3 cellular contexts compared by ENCODE assay signal in the genomic region with DNA sequence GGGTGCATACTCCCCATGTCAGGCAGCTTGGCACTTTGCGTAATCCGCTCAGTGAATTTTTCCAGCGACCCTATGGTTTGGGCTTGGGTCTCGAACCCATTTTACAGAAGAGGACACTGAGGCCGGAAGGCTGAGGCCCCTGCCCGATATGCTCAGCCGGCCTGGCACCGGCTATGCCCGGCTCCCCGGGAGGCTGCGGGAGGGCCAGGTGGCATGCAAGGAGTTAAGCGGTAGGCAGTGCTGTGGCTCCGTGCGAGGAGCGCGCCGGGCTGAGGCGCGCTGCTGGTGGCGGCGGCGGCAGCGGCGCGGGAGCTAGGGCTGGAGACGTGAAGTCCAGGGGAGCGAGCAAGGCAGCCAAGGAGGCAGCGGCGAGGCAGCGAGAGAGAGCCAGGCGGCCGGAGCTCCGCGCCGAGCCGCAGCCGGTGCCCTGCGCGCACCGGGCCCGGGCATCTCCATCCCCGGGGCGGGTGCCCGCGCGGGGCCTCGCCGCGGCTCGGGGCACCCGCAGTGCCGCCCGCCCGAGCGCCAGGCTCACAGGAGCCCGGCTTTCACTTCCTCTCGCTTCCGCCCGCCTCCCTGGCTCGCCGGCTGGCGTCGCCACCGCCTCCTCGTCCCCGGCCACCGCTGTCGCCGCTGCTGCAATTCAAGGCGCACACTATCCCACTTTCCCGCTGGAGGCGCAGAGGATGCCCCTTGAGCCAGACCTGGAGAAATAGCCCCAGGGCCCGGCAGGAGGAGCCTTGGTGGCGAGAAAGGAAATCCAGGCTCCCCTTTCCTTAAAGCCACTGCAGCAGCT.
TF ChIP-seq lines count a peak whose summit lies in the region.

Gene WSCD2, plus strand, starts transcription at position 272 of the 796 bp plus-strand sequence. CDS start 66,545 bp downstream, outside the sequence.

TF ChIP-seq in A549, 52 proteins besides CTCF, POLR2A, EP300 and RAD21:
- no peak for TF ChIP-seq PHF8 (IDR thresholded peaks at IDR 0.05; ENCODE audit: borderline replicate concordance, low read depth)
- TF ChIP-seq, protein P1, sequence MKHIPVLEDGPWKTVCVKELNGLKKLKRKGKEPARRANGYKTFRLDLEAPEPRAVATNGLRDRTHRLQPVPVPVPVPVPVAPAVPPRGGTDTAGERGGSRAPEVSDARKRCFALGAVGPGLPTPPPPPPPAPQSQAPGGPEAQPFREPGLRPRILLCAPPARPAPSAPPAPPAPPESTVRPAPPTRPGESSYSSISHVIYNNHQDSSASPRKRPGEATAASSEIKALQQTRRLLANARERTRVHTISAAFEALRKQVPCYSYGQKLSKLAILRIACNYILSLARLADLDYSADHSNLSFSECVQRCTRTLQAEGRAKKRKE (CRISPR knock-in tag; IDR thresholded peaks at IDR 0.05; ENCODE audit: low read depth): no peak
- TF ChIP-seq ZNF302 (CRISPR knock-in tag; IDR thresholded peaks at IDR 0.05): no peak
- TF ChIP-seq HDAC2 (IDR thresholded peaks at IDR 0.05): peak; percentile 22; the same call in 1 of the 2 replicates
- TF ChIP-seq RFX5 (IDR thresholded peaks at IDR 0.05): no peak
- no peak for TF ChIP-seq NFE2L2 (conservative IDR thresholded peaks at IDR 0.05; ENCODE audit: low read length)
- TF ChIP-seq MAFK (IDR thresholded peaks at IDR 0.05; ENCODE audit: partially characterized antibody): no peak
- TF ChIP-seq MAX (IDR thresholded peaks at IDR 0.05): no peak
- TF ChIP-seq FOSB (CRISPR knock-in tag; IDR thresholded peaks at IDR 0.05): no peak
- no peak for TF ChIP-seq CBX8 (IDR thresholded peaks at IDR 0.05)
- TF ChIP-seq KDM1A (IDR thresholded peaks at IDR 0.05; ENCODE audit: low read depth): 0 out of 2 replicates have a peak, but pooled peaks have one; percentile 35
- no peak for TF ChIP-seq CHD4 (IDR thresholded peaks at IDR 0.05; ENCODE audit: borderline replicate concordance)
- TF ChIP-seq FOSL2 (IDR thresholded peaks at IDR 0.05): no peak
- TF ChIP-seq FOSL2 (CRISPR knock-in tag; IDR thresholded peaks at IDR 0.05): no peak

TF ChIP-seq in GM23338, 12 proteins besides CTCF, POLR2A, EP300 and RAD21 (continues in another document):
- TF ChIP-seq POLR2AphosphoS5 (IDR thresholded peaks at IDR 0.05; ENCODE audit: low read depth) (no peak), EZH2 (IDR thresholded peaks at IDR 0.05; ENCODE audit: low read depth, unreplicated experiment) (no peak), ZNF114 (CRISPR knock-in tag; IDR thresholded peaks at IDR 0.05) (no peak), ZNF462 (CRISPR knock-in tag; IDR thresholded peaks at IDR 0.05) (no peak), EZH2phosphoT487 (IDR thresholded peaks at IDR 0.05; ENCODE audit: unreplicated experiment) (no peak), CREB1 (CRISPR knock-in tag; IDR thresholded peaks at IDR 0.05; ENCODE audit: low read depth) (no peak), NANOG (IDR thresholded peaks at IDR 0.05; ENCODE audit: borderline replicate concordance) (no peak), STAT1 (IDR thresholded peaks at IDR 0.05; ENCODE audit: unreplicated experiment) (no peak)
- TF ChIP-seq, protein P2, sequence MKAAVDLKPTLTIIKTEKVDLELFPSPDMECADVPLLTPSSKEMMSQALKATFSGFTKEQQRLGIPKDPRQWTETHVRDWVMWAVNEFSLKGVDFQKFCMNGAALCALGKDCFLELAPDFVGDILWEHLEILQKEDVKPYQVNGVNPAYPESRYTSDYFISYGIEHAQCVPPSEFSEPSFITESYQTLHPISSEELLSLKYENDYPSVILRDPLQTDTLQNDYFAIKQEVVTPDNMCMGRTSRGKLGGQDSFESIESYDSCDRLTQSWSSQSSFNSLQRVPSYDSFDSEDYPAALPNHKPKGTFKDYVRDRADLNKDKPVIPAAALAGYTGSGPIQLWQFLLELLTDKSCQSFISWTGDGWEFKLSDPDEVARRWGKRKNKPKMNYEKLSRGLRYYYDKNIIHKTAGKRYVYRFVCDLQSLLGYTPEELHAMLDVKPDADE (IDR thresholded peaks at IDR 0.05): no peak

TF ChIP-seq in H1, 55 proteins besides CTCF, POLR2A, EP300 and RAD21:
- no peak for TF ChIP-seq SRF (IDR thresholded peaks at IDR 0.05; ENCODE audit: low read depth, low read length)
- peak; percentile 37 for TF ChIP-seq ASH2L (IDR thresholded peaks at IDR 0.05; ENCODE audit: low read length)
- TF ChIP-seq JUN (IDR thresholded peaks at IDR 0.05; ENCODE audit: low read depth, low read length): no peak
- peak; percentile 43; the same call in 1 of the 2 replicates for TF ChIP-seq SUZ12 (IDR thresholded peaks at IDR 0.05; ENCODE audit: low read length)
- TF ChIP-seq GABPA (IDR thresholded peaks at IDR 0.05; ENCODE audit: borderline replicate concordance, insufficient read depth, low read length): no peak
- TF ChIP-seq SIRT6 (IDR thresholded peaks at IDR 0.05; ENCODE audit: low read length): no peak
- TF ChIP-seq TEAD4 (IDR thresholded peaks at IDR 0.05; ENCODE audit: low read depth, low read length): 0 out of 2 replicates have a peak, but pooled peaks have one; percentile 8
- TF ChIP-seq CHD1 (IDR thresholded peaks at IDR 0.05; ENCODE audit: low read depth, low read length): no peak
- peak; percentile 31; the same call in 1 of the 2 replicates for TF ChIP-seq E2F6 (IDR thresholded peaks at IDR 0.05)
- TF ChIP-seq NANOG (IDR thresholded peaks at IDR 0.05; ENCODE audit: insufficient read depth, low read depth, low read length, poor library complexity, severe bottlenecking): no peak
- TF ChIP-seq POU5F1 (IDR thresholded peaks at IDR 0.05; ENCODE audit: low read depth, low read length): 0 out of 2 replicates have a peak, but pooled peaks have one; percentile 7
- TF ChIP-seq JUND (IDR thresholded peaks at IDR 0.05; ENCODE audit: low read length): no peak
- peak in 1 of 2 experiments; percentile 97; a peak in 2 of 4 replicates for TF ChIP-seq HDAC2 (IDR thresholded peaks at IDR 0.05; ENCODE audit: borderline replicate concordance in 1 of 2, low read depth in 2 of 2, low read length in 2 of 2)
- TF ChIP-seq YY1 (IDR thresholded peaks at IDR 0.05; ENCODE audit: low read depth, low read length): 0 out of 2 replicates have a peak, but pooled peaks have one; percentile 21
- peak; percentile 41 for TF ChIP-seq RNF2 (IDR thresholded peaks at IDR 0.05; ENCODE audit: borderline replicate concordance, low read depth, low read length, missing control alignments, poor library complexity, severe bottlenecking)
- peak; percentile 32; the same call in 1 of the 2 replicates for TF ChIP-seq RBBP5 (IDR thresholded peaks at IDR 0.05; ENCODE audit: borderline replicate concordance, low read depth, low read length)
- peak; percentile 40; the same call in 1 of the 2 replicates for TF ChIP-seq PHF8 (conservative IDR thresholded peaks at IDR 0.05; ENCODE audit: low read depth, low read length)
- TF ChIP-seq TAF7 (optimal IDR thresholded peaks at IDR 0.05; ENCODE audit: borderline replicate concordance, low read depth, low read length): peak; percentile 36
- 0 out of 2 replicates have a peak, but pooled peaks have one; percentile 53 for TF ChIP-seq TBP (IDR thresholded peaks at IDR 0.05; ENCODE audit: low read depth, low read length)
- TF ChIP-seq RFX5 (IDR thresholded peaks at IDR 0.05; ENCODE audit: borderline replicate concordance, low read depth, low read length): no peak
- TF ChIP-seq CEBPB (IDR thresholded peaks at IDR 0.05; ENCODE audit: low read depth, low read length): 0 out of 2 replicates have a peak, but pooled peaks have one; percentile 14
- peak; percentile 99 for TF ChIP-seq KDM1A (IDR thresholded peaks at IDR 0.05; ENCODE audit: borderline replicate concordance, low read length)
- peak; percentile 63 for TF ChIP-seq MAX (IDR thresholded peaks at IDR 0.05)
